Comparison of ENCODE assay signal across 9 cellular contexts in the genomic region with DNA sequence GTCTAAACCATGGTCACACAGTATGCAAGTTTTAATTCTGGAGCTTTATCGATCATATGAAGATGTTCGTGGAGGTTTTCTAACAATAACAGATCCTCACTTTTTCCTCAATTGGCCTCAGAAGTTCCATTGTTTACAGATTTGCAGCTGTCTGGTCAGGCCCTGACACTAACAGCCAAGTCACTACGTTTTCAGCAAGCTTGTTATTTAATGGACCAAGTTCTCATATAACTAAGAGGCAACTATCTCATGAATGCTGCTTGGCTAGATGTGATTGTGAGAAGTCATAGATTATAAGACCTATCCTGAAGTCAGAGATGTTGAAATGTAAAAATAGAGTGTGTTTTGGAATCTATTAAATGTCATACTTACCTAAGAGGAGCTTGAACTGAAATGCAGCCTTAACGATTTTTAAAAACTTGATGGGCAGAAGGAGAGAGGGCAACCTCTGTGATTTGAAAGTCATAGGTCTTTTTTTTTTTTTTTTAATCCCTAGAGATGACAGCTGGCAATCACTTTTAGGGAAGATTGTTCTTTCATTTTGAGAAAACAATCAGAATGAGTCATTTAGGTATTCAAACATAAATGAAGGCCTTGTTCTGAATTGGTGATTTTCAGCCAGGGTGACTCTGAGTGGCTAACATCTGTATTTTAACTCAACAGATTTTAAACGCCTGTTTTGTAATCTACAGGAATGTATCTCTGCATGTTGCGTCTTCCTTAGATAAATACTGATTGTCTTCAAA. TPM values are rescaled to one million over a fixed set of nuclear protein-coding genes. Genes with fewer than 3 reads are reported as not detected.
A peak's percentile ranks its signal among the peaks of the same experiment; 100 is the strongest.
DNase-seq lines count a peak whose midpoint lies in the region; ATAC-seq and TF ChIP-seq lines count a peak whose summit lies in the region.
"Had no signal": no experiment of that assay in that cellular context is flagged by ENCODE, and none has a peak within 500 bp of the region (broad histone marks: within the 10 kb centered on the region; RNA-seq: fewer than 3 reads in every experiment).

No MANE protein-coding gene starts in this region.

- no peak overlapping the region for H3K18ac ChIP-seq in IMR-90 (ENCODE audit: low read depth, low read length)

- in situ Hi-C loops in IMR-90 (cut with MboI; ENCODE audit: low sequenced_read_pairs), result no loop called here

- no peaks in the 10 kb centered on the region for H4K20me1 ChIP-seq in IMR-90 (ENCODE audit: insufficient read depth, low read length)

- intact Hi-C loops in IMR-90 (cut with micrococcal nuclease) (no loop called here), sigmoid colon (cut with DNase I) (no loop called here)

- H3K27ac ChIP-seq in IMR-90 (ENCODE audit: insufficient read depth, low read length) (no peak overlapping the region), sigmoid colon (peak overlapping the region; percentile 3 to 63 (median 48))

- no peak overlapping the region for H2BK120ac ChIP-seq in IMR-90 (ENCODE audit: low read depth, low read length)

- TF ChIP-seq EP300 in sigmoid colon (IDR thresholded peaks at IDR 0.05), result no peak

- dilution Hi-C loops in IMR-90 (cut with HindIII; ENCODE audit: low sequenced_read_pairs, unreplicated experiment), result no loop called here

- H4K91ac ChIP-seq in IMR-90 (ENCODE audit: insufficient read depth, low read depth, low read length), result no peak overlapping the region

- no peak overlapping the region for H3K4ac ChIP-seq in IMR-90 (ENCODE audit: low read depth, low read length)

- DNase-seq in IMR-90 (peak; percentile 31), sigmoid colon (no peak), NCI-H2029 (lab: John Stamatoyannopoulos, UW) (no peak), iPS-NIHi11 (ENCODE audit: low spot score) (no peak), NCI-H748 treated with DMSO at 0.1 percent for 48 hours (lab: John Stamatoyannopoulos, UW) (no peak), SHP77 (lab: John Stamatoyannopoulos, UW) (no peak)
- DNase-seq: activated CD4-positive, alpha-beta T cell treated with anti-CD3 and anti-CD28 coated beads, Interleukin-2, amount 10 ng/mL, durations not matched to agents 7 days and 5 days had no signal

- TF ChIP-seq RAD21 in IMR-90 (IDR thresholded peaks at IDR 0.05; ENCODE audit: low read length), result no peak

- H3K56ac ChIP-seq in IMR-90 (ENCODE audit: extremely low read depth, insufficient read depth, low read length), result no peak overlapping the region

- H3K14ac ChIP-seq in IMR-90 (replicated peaks; ENCODE audit: low read depth, low read length), result no peak overlapping the region

- POLR2A ChIA-PET in IMR-90 (lab: Charles Lee; ENCODE audit: unreplicated experiment), result no interaction called here

- H3K23ac ChIP-seq in IMR-90 (ENCODE audit: low read depth, low read length), result no peak overlapping the region

- CTCF ChIA-PET in IMR-90 (lab: Yijun Ruan, JAX), result interaction anchor here (0.5 kb wide), 1 partner anchor 59 kb away, joined by 3 read pairs; no protein-coding TSS in a partner anchor

- H4K5ac ChIP-seq in IMR-90 (ENCODE audit: low read depth, low read length), result no peak overlapping the region

- BruUV-seq in IMR-90 (replicated peaks; lab: Mats Ljungman, UMichigan), result no TSS peak

- H2AK5ac ChIP-seq in IMR-90 (ENCODE audit: low read depth, low read length), result no peak overlapping the region

- H3K4me3 ChIP-seq in IMR-90 (ENCODE audit: insufficient read depth, low read depth, low read length), result no peak overlapping the region
- H3K4me3 ChIP-seq in sigmoid colon, result no peak overlapping the region

- no peak overlapping the region for H2AK9ac ChIP-seq in IMR-90 (replicated peaks; ENCODE audit: low read depth, low read length, poor library complexity)

- H3K27me3 ChIP-seq in IMR-90 (ENCODE audit: control insufficient read depth, insufficient read depth, low read length) (no peaks in the 10 kb centered on the region), sigmoid colon (no peaks in the 10 kb centered on the region)

- H2BK5ac ChIP-seq in IMR-90 (ENCODE audit: low read depth, low read length, poor library complexity, severe bottlenecking), result no peak overlapping the region

- TF ChIP-seq POLR2A in IMR-90 (IDR thresholded peaks at IDR 0.05; ENCODE audit: low read depth, low read length), result no peak
- no peak for TF ChIP-seq POLR2A in sigmoid colon (IDR thresholded peaks at IDR 0.05)

- peak; percentile 54 for ATAC-seq in GM19025 (IDR thresholded peaks at IDR 0.05; ENCODE audit: low read depth, unreplicated experiment)
- peak; percentile 57 for ATAC-seq in HG02623 (IDR thresholded peaks at IDR 0.05; ENCODE audit: unreplicated experiment)
- ATAC-seq in IMR-90 (ENCODE audit: low read depth), result peak; percentile 43

- H2BK15ac ChIP-seq in IMR-90 (ENCODE audit: low read depth, low read length), result no peak overlapping the region

- H3K4me1 ChIP-seq in IMR-90 (ENCODE audit: control insufficient read depth, insufficient read depth, low read length) (peaks cover 4% of the 10 kb centered on the region; the same call in 1 of the 2 replicates), sigmoid colon (peaks cover 0 to 25% (median 23%) of the 10 kb centered on the region in 4 donors)

- H3K9me1 ChIP-seq in IMR-90 (ENCODE audit: insufficient read depth, low read length), result no peaks in the 10 kb centered on the region; the same call in 1 of the 2 replicates

- 0 out of 4 replicates have a peak overlapping the region, but pooled peaks of 1 of the 2 experiments have one; percentile 19 for H4K8ac ChIP-seq in IMR-90 (ENCODE audit: low read depth in 2 of 2, low read length in 2 of 2)

- H3K9ac ChIP-seq in IMR-90 (ENCODE audit: low read depth, low read length), result no peak overlapping the region

- no peak overlapping the region for H3K4me2 ChIP-seq in IMR-90 (ENCODE audit: low read depth, low read length)

- no peak overlapping the region for H2BK20ac ChIP-seq in IMR-90 (ENCODE audit: low read depth, low read length)

- TF ChIP-seq CTCF in IMR-90 (conservative IDR thresholded peaks at IDR 0.05; ENCODE audit: low read depth, low read length) (no peak), sigmoid colon (IDR thresholded peaks at IDR 0.05) (no peak)

- no peak overlapping the region for H2AFZ ChIP-seq in IMR-90 (replicated peaks; ENCODE audit: low read length, poor library complexity)

- no peaks in the 10 kb centered on the region for H3K9me3 ChIP-seq in IMR-90 (ENCODE audit: control insufficient read depth, insufficient read depth, low read length)
- no peaks in the 10 kb centered on the region for H3K9me3 ChIP-seq in sigmoid colon

- H3K36me3 ChIP-seq in IMR-90 (ENCODE audit: control insufficient read depth, insufficient read depth, low read length), result no peaks in the 10 kb centered on the region
- no peaks in the 10 kb centered on the region for H3K36me3 ChIP-seq in sigmoid colon

- no peaks in the 10 kb centered on the region for H3K79me1 ChIP-seq in IMR-90 (ENCODE audit: low read depth in 1 of 2, low read length in 2 of 2)

- 0% methylated on average over 1 of the region's 6 CpGs; no CpG with 5 or more reads in 1 of the 2 experiments for WGBS in IMR-90 (ENCODE audit: extremely low coverage in 2 of 2, insufficient read length in 1 of 2), 2 experiments
- WGBS in sigmoid colon, 2 donors, result 68 to 78% methylated on average over 6 of the region's 6 CpGs

TF ChIP-seq in IMR-90, 13 proteins besides CTCF, POLR2A, EP300 and RAD21:
- TF ChIP-seq CEBPB (IDR thresholded peaks at IDR 0.05; ENCODE audit: low read depth, low read length), result no peak
- no peak for TF ChIP-seq RFX5 (IDR thresholded peaks at IDR 0.05; ENCODE audit: low read depth, low read length)
- no peak for TF ChIP-seq SMC3 (IDR thresholded peaks at IDR 0.05; ENCODE audit: low read depth, low read length)
- no peak for TF ChIP-seq MAZ (IDR thresholded peaks at IDR 0.05; ENCODE audit: borderline replicate concordance, low read depth, low read length)
- TF ChIP-seq RCOR1 (IDR thresholded peaks at IDR 0.05; ENCODE audit: insufficient replicate concordance, low read length), result no peak
- TF ChIP-seq MXI1 (IDR thresholded peaks at IDR 0.05; ENCODE audit: borderline replicate concordance, low read depth, low read length), result no peak

RNA-seq across cellular contexts. Expression of a gene that starts 48.4 kb away (rescaled TPM):
- total RNA-seq in IMR-90 (2012; rRNA removed) (1.3 and 2.2 TPM in 2 replicates), sigmoid colon (1 to 10 TPM; 3.1 to 6.8 (median 4.7) TPM)
- polyA plus RNA-seq in IMR-90 (2012; rRNA removed) (0.83 and 1.1 TPM in 2 replicates), sigmoid colon (1 to 10 TPM in 1 of 3 donors, under 1 TPM in 2; 0.23 to 2.4 (median 0.60) TPM)
- 0.24 and 0.45 TPM in 2 replicates for polyA plus RNA-seq in IMR-90 (2012; cell fraction: cytosol; rRNA removed)
- polyA plus RNA-seq in IMR-90 (2012; cell fraction: nucleus; rRNA removed; ENCODE audit: low replicate concordance), result 0.12 and 0.85 TPM in 2 replicates
